In genomic region chr4:185830263-185830994, GRCh38 we compare ENCODE assay signal across 18 cellular contexts. TPM values are rescaled to one million over a fixed set of nuclear protein-coding genes. Genes with fewer than 3 reads are reported as not detected.
"Had no signal": no experiment of that assay in that cellular context is flagged by ENCODE, and none has a peak within 500 bp of the region (broad histone marks: within the 10 kb centered on the region; RNA-seq: fewer than 3 reads in every experiment).

No MANE protein-coding gene starts in this region.

- H3K27ac Mint-ChIP-seq: activated CD4-positive, alpha-beta T cell treated with anti-CD3 and anti-CD28 coated beads for 36 hours; activated CD8-positive, alpha-beta T cell treated with anti-CD3 and anti-CD28 coated beads for 36 hours; activated naive CD4-positive, alpha-beta T cell treated with anti-CD3 and anti-CD28 coated beads, Interleukin-2, amount 50 U/mL, for 72 hours; naive thymus-derived CD4-positive, alpha-beta T cell; stimulated activated naive CD8-positive, alpha-beta T cell treated with anti-CD3 and anti-CD28 coated beads, Interleukin-15, Interleukin-2, amounts not matched to agents 100 ng/mL and 50 ng/mL, for 24 hours; type B pancreatic cell had no signal

- DNase-seq: activated CD4-positive, alpha-beta T cell treated with anti-CD3 and anti-CD28 coated beads for 36 hours; activated CD8-positive, alpha-beta T cell treated with anti-CD3 and anti-CD28 coated beads for 36 hours; activated effector memory CD4-positive, alpha-beta T cell treated with anti-CD3 and anti-CD28 coated beads, Interleukin-2, amount 50 U/mL, for 16 hours; activated T-cell treated with anti-CD3 and anti-CD28 coated beads, Interleukin-2, amount 50 U/mL, for 4 hours; cortex of kidney; effector CD4-positive, alpha-beta T cell; foreskin fibroblast; kidney glomerular epithelial cell; naive thymus-derived CD4-positive, alpha-beta T cell; T-helper 2 cell had no signal

- H3K27ac ChIP-seq: neutrophil had no signal

- H3K9me3 ChIP-seq: neutrophil, right atrium auricular region had no signal

- H3K4me3 Mint-ChIP-seq: activated CD4-positive, alpha-beta T cell treated with anti-CD3 and anti-CD28 coated beads for 36 hours; activated CD8-positive, alpha-beta T cell treated with anti-CD3 and anti-CD28 coated beads for 36 hours; activated T-cell treated with anti-CD3 and anti-CD28 coated beads, Interleukin-2, amount 50 U/mL, for 4 hours; central memory CD8-positive, alpha-beta T cell; naive thymus-derived CD4-positive, alpha-beta T cell; stimulated activated naive CD8-positive, alpha-beta T cell treated with anti-CD3 and anti-CD28 coated beads, Interleukin-15, Interleukin-2, amounts not matched to agents 100 ng/mL and 50 ng/mL, for 24 hours; type B pancreatic cell had no signal

- H3K4me1 Mint-ChIP-seq: activated CD4-positive, alpha-beta T cell treated with anti-CD3 and anti-CD28 coated beads for 36 hours; central memory CD8-positive, alpha-beta T cell; naive thymus-derived CD4-positive, alpha-beta T cell had no signal

- H3K36me3 ChIP-seq: neutrophil, right atrium auricular region had no signal

- H3K9me3 Mint-ChIP-seq: activated naive CD4-positive, alpha-beta T cell treated with anti-CD3 and anti-CD28 coated beads, Interleukin-2, amount 50 U/mL, for 72 hours; activated T-cell treated with anti-CD3 and anti-CD28 coated beads, Interleukin-2, amount 50 U/mL, for 4 hours; central memory CD8-positive, alpha-beta T cell had no signal

- H3K36me3 Mint-ChIP-seq: activated naive CD4-positive, alpha-beta T cell treated with anti-CD3 and anti-CD28 coated beads, Interleukin-2, amount 50 U/mL, for 72 hours; naive thymus-derived CD4-positive, alpha-beta T cell had no signal

- FAIRE-seq: endothelial cell of umbilical vein had no signal

- H3K27me3 Mint-ChIP-seq: type B pancreatic cell had no signal

- ATAC-seq: activated CD4-positive, alpha-beta T cell treated with anti-CD3 and anti-CD28 coated beads for 36 hours; activated CD8-positive, alpha-beta T cell treated with anti-CD3 and anti-CD28 coated beads for 36 hours; activated naive CD4-positive, alpha-beta T cell treated with anti-CD3 and anti-CD28 coated beads, Interleukin-2, amount 50 U/mL, for 72 hours; activated T-cell treated with anti-CD3 and anti-CD28 coated beads, Interleukin-2, amount 50 U/mL, for 4 hours; naive thymus-derived CD4-positive, alpha-beta T cell had no signal

- H3K27me3 ChIP-seq: neutrophil, right atrium auricular region had no signal

- H3K4me2 ChIP-seq: smooth muscle cell had no signal

- H3K4me3 ChIP-seq: right atrium auricular region, smooth muscle cell had no signal

RNA-seq across cellular contexts. Expression of gene SORBS2, which starts 18.4 kb away (rescaled TPM):
- total RNA-seq: activated CD4-positive, alpha-beta T cell treated with anti-CD3 and anti-CD28 coated beads for 36 hours; activated CD8-positive, alpha-beta T cell treated with anti-CD3 and anti-CD28 coated beads for 36 hours; activated naive CD4-positive, alpha-beta T cell treated with anti-CD3 and anti-CD28 coated beads, Interleukin-2, amount 50 U/mL, for 72 hours had no signal
- polyA plus RNA-seq: naive thymus-derived CD4-positive, alpha-beta T cell had no signal
